2 cellular contexts compared by ENCODE assay signal in genomic region chr1:67738401-67738800, GRCh38.
TF ChIP-seq lines count a peak whose summit lies in the region.

No MANE protein-coding gene starts in this region.

TF ChIP-seq in HepG2, 621 proteins besides CTCF, POLR2A, EP300 and RAD21 (continues in another document):
- TF ChIP-seq CC2D1A (CRISPR knock-in tag; IDR thresholded peaks at IDR 0.05) (no peak), ATAD3A (CRISPR knock-in tag; IDR thresholded peaks at IDR 0.05) (no peak), PITX1 (CRISPR knock-in tag; IDR thresholded peaks at IDR 0.05) (peak; percentile 85), ZFP91 (CRISPR knock-in tag; IDR thresholded peaks at IDR 0.05; ENCODE audit: borderline replicate concordance) (0 out of 2 replicates have a peak, but pooled peaks have one; percentile 21), MAFG (CRISPR knock-in tag; IDR thresholded peaks at IDR 0.05) (no peak), ZNF747 (CRISPR knock-in tag; IDR thresholded peaks at IDR 0.05; ENCODE audit: borderline replicate concordance) (no peak), ZNF7 (CRISPR knock-in tag; IDR thresholded peaks at IDR 0.05) (no peak), CEBPB (IDR thresholded peaks at IDR 0.05; ENCODE audit: borderline replicate concordance, low read depth, low read length) (no peak), HNRNPK (IDR thresholded peaks at IDR 0.05; ENCODE audit: low read depth, low read length, poor library complexity, severe bottlenecking) (no peak), FOXP4 (CRISPR knock-in tag; IDR thresholded peaks at IDR 0.05) (peak; percentile 76), GATAD2A (CRISPR knock-in tag; IDR thresholded peaks at IDR 0.05) (0 out of 2 replicates have a peak, but pooled peaks have one; percentile 31), ZMYM4 (CRISPR knock-in tag; IDR thresholded peaks at IDR 0.05) (peak; percentile 67), KMT2B (CRISPR knock-in tag; IDR thresholded peaks at IDR 0.05) (no peak), RARA (CRISPR knock-in tag; IDR thresholded peaks at IDR 0.05) (peak; percentile 41; the same call in 1 of the 2 replicates), AHDC1 (CRISPR knock-in tag; IDR thresholded peaks at IDR 0.05; ENCODE audit: borderline replicate concordance) (peak; percentile 36; the same call in 1 of the 2 replicates), HMG20A (CRISPR knock-in tag; IDR thresholded peaks at IDR 0.05; ENCODE audit: borderline replicate concordance) (peak; percentile 39; the same call in 1 of the 2 replicates), SOX5 (CRISPR knock-in tag; IDR thresholded peaks at IDR 0.05; ENCODE audit: borderline replicate concordance) (0 out of 2 replicates have a peak, but pooled peaks have one; percentile 13), NR2F6 (IDR thresholded peaks at IDR 0.05) (peak; percentile 24; the same call in 1 of the 2 replicates), NR2F6 (CRISPR knock-in tag; IDR thresholded peaks at IDR 0.05) (peak; percentile 11; the same call in 1 of the 2 replicates), PHF21A (CRISPR knock-in tag; IDR thresholded peaks at IDR 0.05) (peak; percentile 38; the same call in 1 of the 2 replicates), HOXA9 (CRISPR knock-in tag; IDR thresholded peaks at IDR 0.05; ENCODE audit: borderline replicate concordance) (no peak)

TF ChIP-seq in endothelial cell of umbilical vein, 7 proteins besides CTCF, POLR2A, EP300 and RAD21:
- TF ChIP-seq POLR2AphosphoS5 (IDR thresholded peaks at IDR 0.05; ENCODE audit: insufficient read depth, low read depth, low read length) (no peak), MYC (IDR thresholded peaks at IDR 0.05; ENCODE audit: low read depth, low read length) (no peak), FOS (IDR thresholded peaks at IDR 0.05; ENCODE audit: borderline replicate concordance, insufficient read depth, low read length) (no peak), JUN (IDR thresholded peaks at IDR 0.05; ENCODE audit: borderline replicate concordance, insufficient read depth, insufficient read length, low read depth) (no peak), GATA2 (IDR thresholded peaks at IDR 0.05; ENCODE audit: insufficient read depth, insufficient read length, low read depth, low read length) (no peak), EZH2 (IDR thresholded peaks at IDR 0.05; ENCODE audit: borderline replicate concordance, low read depth, low read length, severe bottlenecking) (no peak), MAX (IDR thresholded peaks at IDR 0.05; ENCODE audit: insufficient read depth, insufficient read length) (no peak)
TF ChIP-seq in endothelial cell of umbilical vein: peak in this region for 0.
